In the genomic region with DNA sequence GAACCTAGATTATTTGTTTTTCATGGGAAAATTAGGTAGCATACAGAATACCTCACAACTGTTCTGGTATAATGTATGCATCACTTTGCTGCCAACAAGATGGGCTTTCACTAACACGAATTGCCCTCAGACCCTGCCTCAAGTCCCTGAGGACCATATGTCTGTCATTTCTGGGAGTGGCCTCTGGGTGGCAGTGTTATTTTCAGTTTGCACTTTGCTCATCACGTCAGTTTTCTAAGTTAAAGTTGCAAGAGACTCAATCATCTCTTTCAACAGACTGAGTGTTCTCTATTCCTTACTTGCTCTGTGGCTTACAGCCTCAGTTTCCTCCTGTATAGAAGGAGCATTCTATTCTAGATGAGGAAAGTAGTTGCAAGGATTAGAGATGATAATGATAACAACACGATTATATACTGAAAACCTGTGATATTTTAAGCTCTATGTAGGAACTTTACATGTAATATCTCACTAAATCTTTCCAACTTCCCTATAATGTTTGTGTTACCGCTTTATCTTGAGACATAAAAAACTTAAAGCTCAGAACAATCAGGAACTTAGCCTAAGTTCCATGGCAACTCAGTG, we compare ENCODE assay signal across 8 cellular contexts. TPM values are rescaled to one million over a fixed set of nuclear protein-coding genes. Genes with fewer than 3 reads are reported as not detected.
DNase-seq lines count a peak whose midpoint lies in the region; ATAC-seq and TF ChIP-seq lines count a peak whose summit lies in the region.

No MANE protein-coding gene starts in this region.

- H3K4me1 ChIP-seq in OCI-LY1 (ENCODE audit: insufficient read depth, low read length, severe bottlenecking) (no peaks in the 10 kb centered on the region), esophagus muscularis mucosa (peaks cover 0 to 5% (median 0%) of the 10 kb centered on the region in 4 donors), testis (no peaks in the 10 kb centered on the region)

- H3K4me3 ChIP-seq in BJ (ENCODE audit: low read depth, low read length) (no peak overlapping the region), OCI-LY1 (ENCODE audit: low read depth, low read length, poor library complexity, severe bottlenecking) (no peak overlapping the region), esophagus muscularis mucosa (no peak overlapping the region), testis (no peak overlapping the region)

- TF ChIP-seq CTCF in BJ (IDR thresholded peaks at IDR 0.05; ENCODE audit: insufficient read depth, low read depth, low read length): peak; percentile 76
- peak; percentile 85 for TF ChIP-seq CTCF in OCI-LY1 (IDR thresholded peaks at IDR 0.05; ENCODE audit: low read length)
- peak; percentile 64 to 77 (median 66) for TF ChIP-seq CTCF in esophagus muscularis mucosa (IDR thresholded peaks at IDR 0.05)
- TF ChIP-seq CTCF in nephron progenitor cell (IDR thresholded peaks at IDR 0.05): peak; percentile 68
- TF ChIP-seq CTCF in testis (IDR thresholded peaks at IDR 0.05): peak; percentile 14 to 66 (median 46)

- no peaks in the 10 kb centered on the region for H3K79me2 ChIP-seq in OCI-LY1 (ENCODE audit: insufficient read depth, low read length)

- no peak overlapping the region for H3K9ac ChIP-seq in OCI-LY1 (ENCODE audit: low read length)

- no peak for TF ChIP-seq EP300 in esophagus muscularis mucosa (IDR thresholded peaks at IDR 0.05)

- peaks cover 4% of the 10 kb centered on the region for H3K27me3 Mint-ChIP-seq in nephron progenitor cell (ENCODE audit: low read depth, poor library complexity)

- H2AFZ ChIP-seq in OCI-LY1 (ENCODE audit: low read length): no peak overlapping the region

- TF ChIP-seq POLR2A in esophagus muscularis mucosa (IDR thresholded peaks at IDR 0.05; ENCODE audit: low read depth) (no peak), testis (IDR thresholded peaks at IDR 0.05) (no peak)

- no peak overlapping the region for H3K27ac Mint-ChIP-seq in nephron progenitor cell

- no peak overlapping the region for H3K4me3 Mint-ChIP-seq in nephron progenitor cell

- peak; percentile 86 for ATAC-seq in GM19035 (IDR thresholded peaks at IDR 0.05; ENCODE audit: unreplicated experiment)
- ATAC-seq in HG03378 (IDR thresholded peaks at IDR 0.05; ENCODE audit: unreplicated experiment): peak; percentile 58

- H3K9me2 ChIP-seq in OCI-LY1 (ENCODE audit: low read depth, low read length): no peaks in the 10 kb centered on the region

- WGBS in esophagus muscularis mucosa: 27% methylated on average over 4 of the region's 4 CpGs
- 34 to 37% methylated on average over 4 of the region's 4 CpGs for WGBS in testis, 2 donors

- no peak for DNase-seq in BJ (ENCODE audit: low read depth)
- DNase-seq in activated T-cell treated with anti-CD3 and anti-CD28 coated beads for 24 hours (ENCODE audit: low read depth): peak; percentile 45
- DNase-seq in esophagus muscularis mucosa (ENCODE audit: extremely low spot score): no peak
- DNase-seq in nephron progenitor cell: peak; percentile 71
- DNase-seq in testis: peak; percentile 61

- H3K9me3 Mint-ChIP-seq in nephron progenitor cell: no peaks in the 10 kb centered on the region

- CTCF ChIA-PET in BJ (lab: Yijun Ruan, JAX): interaction anchor here (0.6 to 5.7 kb wide), 21 partner anchors 10 to 383 kb away, joined by 3 to 60 read pairs (median 3); a partner anchor contains a TSS

- H3K9me3 ChIP-seq in OCI-LY1 (ENCODE audit: low read length) (no peaks in the 10 kb centered on the region), esophagus muscularis mucosa (no peaks in the 10 kb centered on the region), testis (no peaks in the 10 kb centered on the region)

- POLR2A ChIA-PET in BJ (lab: Charles Lee): no interaction called here

- no peaks in the 10 kb centered on the region for H3F3A ChIP-seq in OCI-LY1 (ENCODE audit: insufficient read depth, low read length)

- no peak overlapping the region for H3K27ac ChIP-seq in OCI-LY1 (ENCODE audit: low read depth, low read length, poor library complexity, severe bottlenecking)
- no peak overlapping the region for H3K27ac ChIP-seq in esophagus muscularis mucosa (replicated peaks in 1 of 4)
- H3K27ac ChIP-seq in testis: no peak overlapping the region

- no peak overlapping the region for H3K4me2 ChIP-seq in OCI-LY1 (ENCODE audit: low read length)

- H3K36me3 Mint-ChIP-seq in nephron progenitor cell (ENCODE audit: low read depth): no peaks in the 10 kb centered on the region

- H3K27me3 ChIP-seq in BJ (ENCODE audit: control insufficient read depth, insufficient read depth, low read length) (no peaks in the 10 kb centered on the region), OCI-LY1 (ENCODE audit: insufficient read depth, low read length) (no peaks in the 10 kb centered on the region), esophagus muscularis mucosa (no peaks in the 10 kb centered on the region), testis (no peaks in the 10 kb centered on the region)

- H3K36me3 ChIP-seq in BJ (ENCODE audit: control insufficient read depth, insufficient read depth, low read length): no peaks in the 10 kb centered on the region
- H3K36me3 ChIP-seq in OCI-LY1 (ENCODE audit: insufficient read depth, low read length): no peaks in the 10 kb centered on the region
- H3K36me3 ChIP-seq in esophagus muscularis mucosa: no peaks in the 10 kb centered on the region
- no peaks in the 10 kb centered on the region for H3K36me3 ChIP-seq in testis (ENCODE audit: low read depth, missing control alignments)

- intact Hi-C loops in esophagus muscularis mucosa (cut with DNase I) (loop anchor here (5.0 kb wide), 3 partner anchors 133 to 382 kb away; a partner anchor contains a TSS), testis (cut with DNase I; ENCODE audit: low total_unique reads) (no loop called here)

- H4K20me1 ChIP-seq in OCI-LY1 (ENCODE audit: insufficient read depth, low read length): no peaks in the 10 kb centered on the region

- peaks cover 38% of the 10 kb centered on the region for H3K4me1 Mint-ChIP-seq in nephron progenitor cell

RNA-seq across cellular contexts. Expression of a gene that starts 55.7 kb away (rescaled TPM):
- polyA plus RNA-seq in BJ (2011; rRNA removed) (not detected in 2 replicates), testis (ENCODE audit: insufficient read depth, low read depth, low replicate concordance) (95.7 TPM)
- 0.31 and 0.38 TPM in 2 replicates for polyA minus RNA-seq in BJ (2011; rRNA and poly(A)+ RNA removed)
- total RNA-seq in esophagus muscularis mucosa (under 1 TPM in 1 of 4 donors, not detected in 3; under 0.01 TPM), testis (10 to 100 TPM; 26.1 to 68.7 TPM)

Comparison
In these comparisons a context has a peak if more than half of its experiments do, and no peak if none do; other contexts are left out.
1. DNase-seq: peak in activated T-cell treated with anti-CD3 and anti-CD28 coated beads for 24 hours (single experiment), nephron progenitor cell (single experiment) and testis (single experiment); none in BJ (single experiment) and esophagus muscularis mucosa (single experiment).
2. RNA of a gene that starts 55.7 kb away (total RNA-seq): 26.1 to 68.7 TPM in testis; under 0.01 TPM in esophagus muscularis mucosa; every median in the first group is over 10 times any median in the second.
3. Peak in every context shown above with its lines, with median percentiles within 50 percentile points of each other: CTCF ChIP-seq.